ENCODE assay signal across 1 cellular context in the genomic region with DNA sequence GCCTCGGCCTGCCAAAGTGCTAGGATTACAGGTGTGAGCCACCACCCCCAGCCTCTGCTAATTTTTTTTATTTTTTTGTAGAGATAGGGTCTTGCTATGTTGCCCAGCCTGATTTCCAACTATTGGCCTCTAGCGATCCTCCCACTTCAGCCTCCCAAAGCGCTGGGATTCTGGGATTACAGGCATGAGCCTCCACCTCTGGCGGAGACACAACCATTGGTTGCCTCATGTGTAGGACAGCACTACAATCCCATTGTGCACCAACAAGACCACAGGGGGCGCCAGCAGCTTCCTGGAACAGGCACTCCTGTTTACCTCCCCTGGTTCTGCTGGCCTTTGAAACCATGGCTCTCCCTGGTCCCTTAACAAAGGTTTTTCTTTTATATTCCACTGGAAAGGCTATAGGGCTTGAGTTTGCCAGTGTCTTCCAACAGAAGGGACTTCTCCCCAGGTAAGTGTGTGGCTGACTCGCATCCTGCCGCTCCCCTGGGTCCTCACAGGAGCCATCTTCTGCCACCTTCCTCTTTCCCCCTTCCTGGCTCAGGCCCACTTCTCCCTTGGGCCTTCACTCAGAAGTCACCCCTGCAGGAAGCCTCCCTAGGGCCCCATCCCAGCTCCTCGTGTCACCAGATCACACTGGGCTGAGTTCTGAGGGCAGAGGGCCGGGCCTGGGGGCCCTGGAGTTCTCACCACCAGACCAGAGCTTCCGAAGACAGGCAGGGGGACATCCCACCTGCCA.
TF ChIP-seq lines count a peak whose summit lies in the region.

No MANE protein-coding gene starts in this region.

TF ChIP-seq in GM12878, 131 proteins besides CTCF, POLR2A, EP300 and RAD21 (continued from another document and continues in another):
- TF ChIP-seq ZNF24 (IDR thresholded peaks at IDR 0.05) (no peak), RELA (IDR thresholded peaks at IDR 0.05; ENCODE audit: borderline replicate concordance, partially characterized antibody) (no peak), SMARCA5 (IDR thresholded peaks at IDR 0.05) (peak; percentile 92), MTA3 (IDR thresholded peaks at IDR 0.05; ENCODE audit: borderline replicate concordance, low read length) (no peak), TBL1XR1 (IDR thresholded peaks at IDR 0.05; ENCODE audit: low read depth, low read length) (no peak), BRCA1 (IDR thresholded peaks at IDR 0.05; ENCODE audit: low read depth, low read length) (no peak), ATF7 (IDR thresholded peaks at IDR 0.05; ENCODE audit: low read depth) (no peak), NFYA (IDR thresholded peaks at IDR 0.05; ENCODE audit: borderline replicate concordance, low read depth, low read length) (no peak), POLR2AphosphoS2 (IDR thresholded peaks at IDR 0.05; ENCODE audit: low read depth, low read length) (no peak), TCF7 (IDR thresholded peaks at IDR 0.05; ENCODE audit: borderline replicate concordance) (no peak), NFIC (IDR thresholded peaks at IDR 0.05; ENCODE audit: low read depth, low read length) (no peak), KDM1A (IDR thresholded peaks at IDR 0.05; ENCODE audit: borderline replicate concordance) (no peak), HDAC6 (IDR thresholded peaks at IDR 0.05; ENCODE audit: unreplicated experiment) (no peak), GATAD2B (conservative IDR thresholded peaks at IDR 0.05; ENCODE audit: low read depth) (0 out of 2 replicates have a peak, but pooled peaks have one; percentile 34), MTA2 (IDR thresholded peaks at IDR 0.05; ENCODE audit: low read depth) (0 out of 2 replicates have a peak, but pooled peaks have one; percentile 25), SPI1 (IDR thresholded peaks at IDR 0.05; ENCODE audit: borderline replicate concordance, insufficient read depth, low read depth, low read length) (peak; percentile 34; the same call in 1 of the 2 replicates), HDGF (IDR thresholded peaks at IDR 0.05) (no peak), EGR1 (IDR thresholded peaks at IDR 0.05; ENCODE audit: borderline replicate concordance in 1 of 2, low read depth in 2 of 2, low read length in 2 of 2) (no peak), NR2C2 (IDR thresholded peaks at IDR 0.05; ENCODE audit: borderline replicate concordance, control insufficient read depth, insufficient read length, low read depth) (no peak), BACH1 (IDR thresholded peaks at IDR 0.05; ENCODE audit: borderline replicate concordance) (peak; percentile 6; the same call in 1 of the 2 replicates), NRF1 (conservative IDR thresholded peaks at IDR 0.05; ENCODE audit: low read depth, low read length) (no peak), SIX5 (IDR thresholded peaks at IDR 0.05; ENCODE audit: low read depth, low read length, severe bottlenecking) (no peak), HDAC2 (IDR thresholded peaks at IDR 0.05) (no peak), BCL11A (IDR thresholded peaks at IDR 0.05; ENCODE audit: low read depth, low read length) (no peak), TCF12 (IDR thresholded peaks at IDR 0.05; ENCODE audit: low read depth, low read length) (no peak), RB1 (IDR thresholded peaks at IDR 0.05; ENCODE audit: borderline replicate concordance) (peak; percentile 39; the same call in 1 of the 2 replicates), IKZF2 (IDR thresholded peaks at IDR 0.05) (peak; percentile 59 to 76), RCOR1 (conservative IDR thresholded peaks at IDR 0.05; ENCODE audit: low read depth, low read length) (no peak), KLF5 (IDR thresholded peaks at IDR 0.05; ENCODE audit: partially characterized antibody) (no peak), POLR2AphosphoS5 (IDR thresholded peaks at IDR 0.05; ENCODE audit: low read length) (peak; percentile 68), FOXK2 (IDR thresholded peaks at IDR 0.05) (peak; percentile 77), POU2F2 (IDR thresholded peaks at IDR 0.05; ENCODE audit: borderline replicate concordance, low read depth, low read length) (no peak), MXI1 (IDR thresholded peaks at IDR 0.05; ENCODE audit: low read depth, low read length) (no peak), RUNX3 (IDR thresholded peaks at IDR 0.05; ENCODE audit: low read length) (peak; percentile 66), MYC (IDR thresholded peaks at IDR 0.05; ENCODE audit: insufficient read depth, insufficient read length, insufficient replicate concordance, low read length, severe bottlenecking) (no peak), MEF2A (IDR thresholded peaks at IDR 0.05; ENCODE audit: insufficient read depth, low read depth, low read length) (no peak), KAT2A (conservative IDR thresholded peaks at IDR 0.05; ENCODE audit: control insufficient read depth, low read depth, low read length) (no peak), ZBED1 (IDR thresholded peaks at IDR 0.05; ENCODE audit: borderline replicate concordance) (no peak)
- TF ChIP-seq, protein P1, sequence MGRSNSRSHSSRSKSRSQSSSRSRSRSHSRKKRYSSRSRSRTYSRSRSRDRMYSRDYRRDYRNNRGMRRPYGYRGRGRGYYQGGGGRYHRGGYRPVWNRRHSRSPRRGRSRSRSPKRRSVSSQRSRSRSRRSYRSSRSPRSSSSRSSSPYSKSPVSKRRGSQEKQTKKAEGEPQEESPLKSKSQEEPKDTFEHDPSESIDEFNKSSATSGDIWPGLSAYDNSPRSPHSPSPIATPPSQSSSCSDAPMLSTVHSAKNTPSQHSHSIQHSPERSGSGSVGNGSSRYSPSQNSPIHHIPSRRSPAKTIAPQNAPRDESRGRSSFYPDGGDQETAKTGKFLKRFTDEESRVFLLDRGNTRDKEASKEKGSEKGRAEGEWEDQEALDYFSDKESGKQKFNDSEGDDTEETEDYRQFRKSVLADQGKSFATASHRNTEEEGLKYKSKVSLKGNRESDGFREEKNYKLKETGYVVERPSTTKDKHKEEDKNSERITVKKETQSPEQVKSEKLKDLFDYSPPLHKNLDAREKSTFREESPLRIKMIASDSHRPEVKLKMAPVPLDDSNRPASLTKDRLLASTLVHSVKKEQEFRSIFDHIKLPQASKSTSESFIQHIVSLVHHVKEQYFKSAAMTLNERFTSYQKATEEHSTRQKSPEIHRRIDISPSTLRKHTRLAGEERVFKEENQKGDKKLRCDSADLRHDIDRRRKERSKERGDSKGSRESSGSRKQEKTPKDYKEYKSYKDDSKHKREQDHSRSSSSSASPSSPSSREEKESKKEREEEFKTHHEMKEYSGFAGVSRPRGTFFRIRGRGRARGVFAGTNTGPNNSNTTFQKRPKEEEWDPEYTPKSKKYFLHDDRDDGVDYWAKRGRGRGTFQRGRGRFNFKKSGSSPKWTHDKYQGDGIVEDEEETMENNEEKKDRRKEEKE (IDR thresholded peaks at IDR 0.05) = no peak
- TF ChIP-seq, protein P2, sequence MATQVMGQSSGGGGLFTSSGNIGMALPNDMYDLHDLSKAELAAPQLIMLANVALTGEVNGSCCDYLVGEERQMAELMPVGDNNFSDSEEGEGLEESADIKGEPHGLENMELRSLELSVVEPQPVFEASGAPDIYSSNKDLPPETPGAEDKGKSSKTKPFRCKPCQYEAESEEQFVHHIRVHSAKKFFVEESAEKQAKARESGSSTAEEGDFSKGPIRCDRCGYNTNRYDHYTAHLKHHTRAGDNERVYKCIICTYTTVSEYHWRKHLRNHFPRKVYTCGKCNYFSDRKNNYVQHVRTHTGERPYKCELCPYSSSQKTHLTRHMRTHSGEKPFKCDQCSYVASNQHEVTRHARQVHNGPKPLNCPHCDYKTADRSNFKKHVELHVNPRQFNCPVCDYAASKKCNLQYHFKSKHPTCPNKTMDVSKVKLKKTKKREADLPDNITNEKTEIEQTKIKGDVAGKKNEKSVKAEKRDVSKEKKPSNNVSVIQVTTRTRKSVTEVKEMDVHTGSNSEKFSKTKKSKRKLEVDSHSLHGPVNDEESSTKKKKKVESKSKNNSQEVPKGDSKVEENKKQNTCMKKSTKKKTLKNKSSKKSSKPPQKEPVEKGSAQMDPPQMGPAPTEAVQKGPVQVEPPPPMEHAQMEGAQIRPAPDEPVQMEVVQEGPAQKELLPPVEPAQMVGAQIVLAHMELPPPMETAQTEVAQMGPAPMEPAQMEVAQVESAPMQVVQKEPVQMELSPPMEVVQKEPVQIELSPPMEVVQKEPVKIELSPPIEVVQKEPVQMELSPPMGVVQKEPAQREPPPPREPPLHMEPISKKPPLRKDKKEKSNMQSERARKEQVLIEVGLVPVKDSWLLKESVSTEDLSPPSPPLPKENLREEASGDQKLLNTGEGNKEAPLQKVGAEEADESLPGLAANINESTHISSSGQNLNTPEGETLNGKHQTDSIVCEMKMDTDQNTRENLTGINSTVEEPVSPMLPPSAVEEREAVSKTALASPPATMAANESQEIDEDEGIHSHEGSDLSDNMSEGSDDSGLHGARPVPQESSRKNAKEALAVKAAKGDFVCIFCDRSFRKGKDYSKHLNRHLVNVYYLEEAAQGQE (IDR thresholded peaks at IDR 0.05; ENCODE audit: low read depth, low read length) = no peak
- TF ChIP-seq, protein P3, sequence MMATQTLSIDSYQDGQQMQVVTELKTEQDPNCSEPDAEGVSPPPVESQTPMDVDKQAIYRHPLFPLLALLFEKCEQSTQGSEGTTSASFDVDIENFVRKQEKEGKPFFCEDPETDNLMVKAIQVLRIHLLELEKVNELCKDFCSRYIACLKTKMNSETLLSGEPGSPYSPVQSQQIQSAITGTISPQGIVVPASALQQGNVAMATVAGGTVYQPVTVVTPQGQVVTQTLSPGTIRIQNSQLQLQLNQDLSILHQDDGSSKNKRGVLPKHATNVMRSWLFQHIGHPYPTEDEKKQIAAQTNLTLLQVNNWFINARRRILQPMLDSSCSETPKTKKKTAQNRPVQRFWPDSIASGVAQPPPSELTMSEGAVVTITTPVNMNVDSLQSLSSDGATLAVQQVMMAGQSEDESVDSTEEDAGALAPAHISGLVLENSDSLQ (IDR thresholded peaks at IDR 0.05) = no peak
- TF ChIP-seq, protein P4, sequence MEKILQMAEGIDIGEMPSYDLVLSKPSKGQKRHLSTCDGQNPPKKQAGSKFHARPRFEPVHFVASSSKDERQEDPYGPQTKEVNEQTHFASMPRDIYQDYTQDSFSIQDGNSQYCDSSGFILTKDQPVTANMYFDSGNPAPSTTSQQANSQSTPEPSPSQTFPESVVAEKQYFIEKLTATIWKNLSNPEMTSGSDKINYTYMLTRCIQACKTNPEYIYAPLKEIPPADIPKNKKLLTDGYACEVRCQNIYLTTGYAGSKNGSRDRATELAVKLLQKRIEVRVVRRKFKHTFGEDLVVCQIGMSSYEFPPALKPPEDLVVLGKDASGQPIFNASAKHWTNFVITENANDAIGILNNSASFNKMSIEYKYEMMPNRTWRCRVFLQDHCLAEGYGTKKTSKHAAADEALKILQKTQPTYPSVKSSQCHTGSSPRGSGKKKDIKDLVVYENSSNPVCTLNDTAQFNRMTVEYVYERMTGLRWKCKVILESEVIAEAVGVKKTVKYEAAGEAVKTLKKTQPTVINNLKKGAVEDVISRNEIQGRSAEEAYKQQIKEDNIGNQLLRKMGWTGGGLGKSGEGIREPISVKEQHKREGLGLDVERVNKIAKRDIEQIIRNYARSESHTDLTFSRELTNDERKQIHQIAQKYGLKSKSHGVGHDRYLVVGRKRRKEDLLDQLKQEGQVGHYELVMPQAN (conservative IDR thresholded peaks at IDR 0.05) = no peak
- TF ChIP-seq, protein P5, sequence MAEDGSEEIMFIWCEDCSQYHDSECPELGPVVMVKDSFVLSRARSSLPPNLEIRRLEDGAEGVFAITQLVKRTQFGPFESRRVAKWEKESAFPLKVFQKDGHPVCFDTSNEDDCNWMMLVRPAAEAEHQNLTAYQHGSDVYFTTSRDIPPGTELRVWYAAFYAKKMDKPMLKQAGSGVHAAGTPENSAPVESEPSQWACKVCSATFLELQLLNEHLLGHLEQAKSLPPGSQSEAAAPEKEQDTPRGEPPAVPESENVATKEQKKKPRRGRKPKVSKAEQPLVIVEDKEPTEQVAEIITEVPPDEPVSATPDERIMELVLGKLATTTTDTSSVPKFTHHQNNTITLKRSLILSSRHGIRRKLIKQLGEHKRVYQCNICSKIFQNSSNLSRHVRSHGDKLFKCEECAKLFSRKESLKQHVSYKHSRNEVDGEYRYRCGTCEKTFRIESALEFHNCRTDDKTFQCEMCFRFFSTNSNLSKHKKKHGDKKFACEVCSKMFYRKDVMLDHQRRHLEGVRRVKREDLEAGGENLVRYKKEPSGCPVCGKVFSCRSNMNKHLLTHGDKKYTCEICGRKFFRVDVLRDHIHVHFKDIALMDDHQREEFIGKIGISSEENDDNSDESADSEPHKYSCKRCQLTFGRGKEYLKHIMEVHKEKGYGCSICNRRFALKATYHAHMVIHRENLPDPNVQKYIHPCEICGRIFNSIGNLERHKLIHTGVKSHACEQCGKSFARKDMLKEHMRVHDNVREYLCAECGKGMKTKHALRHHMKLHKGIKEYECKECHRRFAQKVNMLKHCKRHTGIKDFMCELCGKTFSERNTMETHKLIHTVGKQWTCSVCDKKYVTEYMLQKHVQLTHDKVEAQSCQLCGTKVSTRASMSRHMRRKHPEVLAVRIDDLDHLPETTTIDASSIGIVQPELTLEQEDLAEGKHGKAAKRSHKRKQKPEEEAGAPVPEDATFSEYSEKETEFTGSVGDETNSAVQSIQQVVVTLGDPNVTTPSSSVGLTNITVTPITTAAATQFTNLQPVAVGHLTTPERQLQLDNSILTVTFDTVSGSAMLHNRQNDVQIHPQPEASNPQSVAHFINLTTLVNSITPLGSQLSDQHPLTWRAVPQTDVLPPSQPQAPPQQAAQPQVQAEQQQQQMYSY (CRISPR knock-in tag; IDR thresholded peaks at IDR 0.05) = no peak
- TF ChIP-seq, protein P6, sequence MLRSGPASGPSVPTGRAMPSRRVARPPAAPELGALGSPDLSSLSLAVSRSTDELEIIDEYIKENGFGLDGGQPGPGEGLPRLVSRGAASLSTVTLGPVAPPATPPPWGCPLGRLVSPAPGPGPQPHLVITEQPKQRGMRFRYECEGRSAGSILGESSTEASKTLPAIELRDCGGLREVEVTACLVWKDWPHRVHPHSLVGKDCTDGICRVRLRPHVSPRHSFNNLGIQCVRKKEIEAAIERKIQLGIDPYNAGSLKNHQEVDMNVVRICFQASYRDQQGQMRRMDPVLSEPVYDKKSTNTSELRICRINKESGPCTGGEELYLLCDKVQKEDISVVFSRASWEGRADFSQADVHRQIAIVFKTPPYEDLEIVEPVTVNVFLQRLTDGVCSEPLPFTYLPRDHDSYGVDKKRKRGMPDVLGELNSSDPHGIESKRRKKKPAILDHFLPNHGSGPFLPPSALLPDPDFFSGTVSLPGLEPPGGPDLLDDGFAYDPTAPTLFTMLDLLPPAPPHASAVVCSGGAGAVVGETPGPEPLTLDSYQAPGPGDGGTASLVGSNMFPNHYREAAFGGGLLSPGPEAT (IDR thresholded peaks at IDR 0.05; ENCODE audit: low read depth) = peak; percentile 56
- TF ChIP-seq, protein P7, sequence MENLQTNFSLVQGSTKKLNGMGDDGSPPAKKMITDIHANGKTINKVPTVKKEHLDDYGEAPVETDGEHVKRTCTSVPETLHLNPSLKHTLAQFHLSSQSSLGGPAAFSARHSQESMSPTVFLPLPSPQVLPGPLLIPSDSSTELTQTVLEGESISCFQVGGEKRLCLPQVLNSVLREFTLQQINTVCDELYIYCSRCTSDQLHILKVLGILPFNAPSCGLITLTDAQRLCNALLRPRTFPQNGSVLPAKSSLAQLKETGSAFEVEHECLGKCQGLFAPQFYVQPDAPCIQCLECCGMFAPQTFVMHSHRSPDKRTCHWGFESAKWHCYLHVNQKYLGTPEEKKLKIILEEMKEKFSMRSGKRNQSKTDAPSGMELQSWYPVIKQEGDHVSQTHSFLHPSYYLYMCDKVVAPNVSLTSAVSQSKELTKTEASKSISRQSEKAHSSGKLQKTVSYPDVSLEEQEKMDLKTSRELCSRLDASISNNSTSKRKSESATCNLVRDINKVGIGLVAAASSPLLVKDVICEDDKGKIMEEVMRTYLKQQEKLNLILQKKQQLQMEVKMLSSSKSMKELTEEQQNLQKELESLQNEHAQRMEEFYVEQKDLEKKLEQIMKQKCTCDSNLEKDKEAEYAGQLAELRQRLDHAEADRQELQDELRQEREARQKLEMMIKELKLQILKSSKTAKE (IDR thresholded peaks at IDR 0.05; ENCODE audit: low read depth, poor library complexity, severe bottlenecking) = peak; percentile 19
